In the genomic region with DNA sequence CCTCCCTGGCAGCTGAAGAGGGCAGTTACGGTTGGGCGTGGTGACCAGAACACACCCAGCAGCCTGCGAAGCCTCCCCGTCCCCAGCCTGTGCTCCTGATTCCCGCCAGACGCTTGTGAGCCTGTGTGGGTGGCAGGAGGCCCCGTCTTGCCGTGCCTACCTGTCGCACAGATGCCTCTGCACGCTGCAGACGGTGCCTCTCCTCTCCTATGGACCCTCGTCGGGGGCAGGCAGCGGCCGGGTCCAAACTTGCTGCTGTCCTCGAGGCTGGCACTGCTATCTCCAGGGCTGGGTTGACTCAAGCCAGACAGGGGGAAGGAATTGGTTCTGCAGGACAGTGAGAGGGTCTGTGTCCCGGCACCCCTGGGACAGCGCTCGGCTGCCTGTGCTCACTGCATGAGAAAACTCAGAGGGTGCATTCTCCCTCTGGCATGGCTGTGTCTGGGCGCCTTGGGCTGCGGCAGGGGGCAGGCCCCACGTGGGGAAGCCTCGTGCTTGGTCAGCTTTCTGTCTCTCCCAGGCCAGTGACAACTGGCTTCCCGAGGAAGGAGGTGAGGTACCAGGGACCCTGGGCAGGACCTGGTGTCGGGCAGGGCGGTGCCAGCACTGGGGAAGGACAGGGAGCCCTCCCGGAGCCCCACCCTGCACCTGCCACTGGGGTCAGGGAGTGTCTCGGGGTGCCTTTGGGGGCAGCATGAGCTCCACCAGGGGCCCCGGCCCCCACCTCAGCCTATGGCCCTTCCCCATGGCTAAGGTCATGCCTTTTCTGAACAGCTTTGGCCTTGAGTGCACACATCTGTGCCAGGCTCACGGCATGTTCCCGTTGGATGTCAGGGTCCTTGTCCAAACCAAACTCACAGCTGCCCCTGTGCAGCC, we compare ENCODE assay signal across 28 cellular contexts.
A peak's percentile ranks its signal among the peaks of the same experiment; 100 is the strongest.
DNase-seq lines count a peak whose midpoint lies in the region; ATAC-seq and TF ChIP-seq lines count a peak whose summit lies in the region.
"Had no signal": no experiment of that assay in that cellular context is flagged by ENCODE, and none has a peak within 500 bp of the region (broad histone marks: within the 10 kb centered on the region; RNA-seq: fewer than 3 reads in every experiment).

No MANE protein-coding gene starts in this region.

- H3K4me3 Mint-ChIP-seq in activated naive CD4-positive, alpha-beta T cell treated with anti-CD3 and anti-CD28 coated beads for 36 hours: no peak overlapping the region
- H3K4me3 Mint-ChIP-seq: activated CD4-positive, alpha-beta T cell treated with anti-CD3 and anti-CD28 coated beads, Interleukin-2, amount 10 ng/mL, durations not matched to agents 7 days and 5 days; activated naive CD8-positive, alpha-beta T cell treated with anti-CD3 and anti-CD28 coated beads, Interleukin-2, amount 50 U/mL, for 24 hours; CD4-positive, CD25-positive, alpha-beta regulatory T cell; dendritic cell treated with granulocyte-macrophage colony-stimulating factor and Interleukin-4, amounts not matched to agents 40 ng/mL and 50 ng/mL, for 4 days; nephron progenitor cell had no signal

- CTCF ChIA-PET in activated naive CD4-positive, alpha-beta T cell treated with anti-CD3 and anti-CD28 coated beads for 36 hours (lab: Charles Lee): no interaction called here

- peaks cover 22% of the 10 kb centered on the region for H3K27me3 ChIP-seq in lower lobe of right lung (ENCODE audit: low read depth)
- H3K27me3 ChIP-seq in WERI-Rb-1 (ENCODE audit: insufficient read depth, low read depth, severe bottlenecking): no peaks in the 10 kb centered on the region
- H3K27me3 ChIP-seq: ovary, tibial nerve had no signal

- H3K9me3 Mint-ChIP-seq in activated naive CD4-positive, alpha-beta T cell treated with anti-CD3 and anti-CD28 coated beads for 36 hours: no peaks in the 10 kb centered on the region
- H3K9me3 Mint-ChIP-seq: activated CD4-positive, alpha-beta T cell treated with anti-CD3 and anti-CD28 coated beads, Interleukin-2, amount 10 ng/mL, durations not matched to agents 7 days and 5 days; activated naive CD8-positive, alpha-beta T cell treated with anti-CD3 and anti-CD28 coated beads, Interleukin-2, amount 50 U/mL, for 24 hours; dendritic cell treated with granulocyte-macrophage colony-stimulating factor and Interleukin-4, amounts not matched to agents 40 ng/mL and 50 ng/mL, for 4 days; nephron progenitor cell had no signal

- H3K36me3 ChIP-seq in lower lobe of right lung: no peaks in the 10 kb centered on the region
- H3K36me3 ChIP-seq in WERI-Rb-1: no peaks in the 10 kb centered on the region
- H3K36me3 ChIP-seq: esophagus muscularis mucosa, heart left ventricle, ovary, tibial nerve had no signal

- H3K9me3 ChIP-seq in lower lobe of right lung: no peaks in the 10 kb centered on the region
- H3K9me3 ChIP-seq in WERI-Rb-1 (ENCODE audit: severe bottlenecking): no peaks in the 10 kb centered on the region
- H3K9me3 ChIP-seq: esophagus muscularis mucosa, heart left ventricle, ovary, tibial nerve had no signal

- TF ChIP-seq CTCF in lower lobe of right lung (IDR thresholded peaks at IDR 0.05) (no peak), WERI-Rb-1 (IDR thresholded peaks at IDR 0.05; ENCODE audit: low read depth, low read length) (no peak)

- H3K27ac Mint-ChIP-seq in activated naive CD4-positive, alpha-beta T cell treated with anti-CD3 and anti-CD28 coated beads for 36 hours: no peak overlapping the region
- H3K27ac Mint-ChIP-seq: activated CD4-positive, alpha-beta T cell treated with anti-CD3 and anti-CD28 coated beads, Interleukin-2, amount 10 ng/mL, durations not matched to agents 7 days and 5 days; activated naive CD8-positive, alpha-beta T cell treated with anti-CD3 and anti-CD28 coated beads, Interleukin-2, amount 50 U/mL, for 24 hours; CD4-positive, CD25-positive, alpha-beta regulatory T cell; dendritic cell treated with granulocyte-macrophage colony-stimulating factor and Interleukin-4, amounts not matched to agents 40 ng/mL and 50 ng/mL, for 4 days; nephron progenitor cell had no signal

- no peak for ATAC-seq in lower lobe of right lung
- ATAC-seq: activated naive CD8-positive, alpha-beta T cell treated with anti-CD3 and anti-CD28 coated beads, Interleukin-2, amount 50 U/mL, for 24 hours; heart left ventricle had no signal

- DNase-seq in activated naive CD4-positive, alpha-beta T cell treated with anti-CD3 and anti-CD28 coated beads, Interleukin-2, amount 50 U/mL, for 16 hours: peak; percentile 6
- DNase-seq in activated naive CD4-positive, alpha-beta T cell treated with anti-CD3 and anti-CD28 coated beads for 36 hours: no peak
- peak; percentile 72 for DNase-seq in cardiac septum (ENCODE audit: low spot score)
- peak; percentile 33 for DNase-seq in lower lobe of right lung
- peak; percentile 34 for DNase-seq in ureter (ENCODE audit: low spot score)
- DNase-seq in NCI-H1092 (lab: John Stamatoyannopoulos, UW): no peak
- DNase-seq in EL: no peak
- DNase-seq in WERI-Rb-1: no peak
- DNase-seq: activated CD4-positive, alpha-beta T cell treated with anti-CD3 and anti-CD28 coated beads, Interleukin-2, amount 10 ng/mL, durations not matched to agents 7 days and 5 days; activated naive CD8-positive, alpha-beta T cell treated with anti-CD3 and anti-CD28 coated beads, Interleukin-2, amount 50 U/mL, for 24 hours; AML-193; Calu3; CD4-positive, CD25-positive, alpha-beta regulatory T cell; central memory CD4-positive, alpha-beta T cell; foreskin fibroblast; GM23248; islet precursor cell; mammary epithelial cell; NCI-H1092 treated with DMSO at 0.1 percent for 48 hours; NCI-H1694 treated with DMSO at 0.1 percent for 48 hours; NCI-H526; nephron progenitor cell; T1000 had no signal

- no peaks in the 10 kb centered on the region for H3K4me1 ChIP-seq in lower lobe of right lung
- H3K4me1 ChIP-seq: esophagus muscularis mucosa, heart left ventricle, tibial nerve had no signal

- H3K27me3 Mint-ChIP-seq in activated naive CD4-positive, alpha-beta T cell treated with anti-CD3 and anti-CD28 coated beads for 36 hours (ENCODE audit: low read depth): peaks cover 3% of the 10 kb centered on the region
- H3K27me3 Mint-ChIP-seq: activated CD4-positive, alpha-beta T cell treated with anti-CD3 and anti-CD28 coated beads, Interleukin-2, amount 10 ng/mL, durations not matched to agents 7 days and 5 days; CD4-positive, CD25-positive, alpha-beta regulatory T cell had no signal

- intact Hi-C loops in activated naive CD4-positive, alpha-beta T cell treated with anti-CD3 and anti-CD28 coated beads for 36 hours (cut with micrococcal nuclease): no loop called here
- intact Hi-C loops in cardiac septum (cut with DNase I): no loop called here
- intact Hi-C loops in lower lobe of right lung (cut with DNase I): no loop called here

- H3K36me3 Mint-ChIP-seq in activated naive CD4-positive, alpha-beta T cell treated with anti-CD3 and anti-CD28 coated beads for 36 hours (ENCODE audit: low read depth): no peaks in the 10 kb centered on the region
- H3K36me3 Mint-ChIP-seq: CD4-positive, CD25-positive, alpha-beta regulatory T cell had no signal

- H3K27ac ChIP-seq in lower lobe of right lung (no peak overlapping the region), WERI-Rb-1 (no peak overlapping the region)
- H3K27ac ChIP-seq: esophagus muscularis mucosa, GM23248, heart left ventricle, ovary, tibial nerve had no signal

- H3K4me1 Mint-ChIP-seq in activated naive CD4-positive, alpha-beta T cell treated with anti-CD3 and anti-CD28 coated beads for 36 hours (ENCODE audit: low read depth): no peaks in the 10 kb centered on the region
- H3K4me1 Mint-ChIP-seq: activated CD4-positive, alpha-beta T cell treated with anti-CD3 and anti-CD28 coated beads, Interleukin-2, amount 10 ng/mL, durations not matched to agents 7 days and 5 days; activated naive CD8-positive, alpha-beta T cell treated with anti-CD3 and anti-CD28 coated beads, Interleukin-2, amount 50 U/mL, for 24 hours; CD4-positive, CD25-positive, alpha-beta regulatory T cell had no signal

- no peak overlapping the region for H3K4me3 ChIP-seq in lower lobe of right lung
- no peak overlapping the region for H3K4me3 ChIP-seq in WERI-Rb-1 (ENCODE audit: low read depth, low read length)
- H3K4me3 ChIP-seq: esophagus muscularis mucosa, GM23248, heart left ventricle, ovary, tibial nerve had no signal

Comparison
In these comparisons a context has a peak if more than half of its experiments do, and no peak if none do; other contexts are left out.
1. DNase-seq: peak in activated naive CD4-positive, alpha-beta T cell treated with anti-CD3 and anti-CD28 coated beads, Interleukin-2, amount 50 U/mL, for 16 hours (single experiment), cardiac septum (single experiment), lower lobe of right lung (single experiment) and ureter (single experiment); none in activated naive CD4-positive, alpha-beta T cell treated with anti-CD3 and anti-CD28 coated beads for 36 hours (single experiment), NCI-H1092 (single experiment), EL (single experiment) and WERI-Rb-1 (single experiment).